Comparison of ENCODE assay signal across 8 cellular contexts in the genomic region with DNA sequence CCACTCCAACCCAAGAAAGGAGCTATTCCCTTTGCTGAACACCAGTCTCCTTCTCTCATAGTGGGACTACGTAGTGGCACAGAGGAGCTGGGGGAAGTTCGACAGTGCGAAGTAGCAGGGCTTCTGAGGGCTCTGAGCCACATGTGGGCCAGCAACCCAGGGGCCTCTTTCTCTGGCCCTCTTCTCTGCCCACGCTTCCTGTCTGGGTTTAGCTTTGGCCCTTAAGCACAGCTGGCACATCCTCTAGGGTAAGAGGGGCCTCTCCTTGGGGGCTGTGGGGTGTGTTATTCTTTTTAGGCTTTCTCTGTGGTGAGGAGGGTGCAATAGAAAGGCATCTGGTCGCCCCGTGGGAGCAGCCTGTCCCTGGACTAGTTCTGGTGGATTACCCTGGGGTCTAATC.
DNase-seq lines count a peak whose midpoint lies in the region; ATAC-seq and TF ChIP-seq lines count a peak whose summit lies in the region.
"Had no signal": no experiment of that assay in that cellular context is flagged by ENCODE, and none has a peak within 500 bp of the region (broad histone marks: within the 10 kb centered on the region; RNA-seq: fewer than 3 reads in every experiment).

No MANE protein-coding gene starts in this region.

- H3K9me3 Mint-ChIP-seq in immature natural killer cell (no peaks in the 10 kb centered on the region), glutamatergic neuron (ENCODE audit: unreplicated experiment) (no peaks in the 10 kb centered on the region)
- H3K9me3 Mint-ChIP-seq: dendritic cell treated with granulocyte-macrophage colony-stimulating factor and Interleukin-4, amounts not matched to agents 40 ng/mL and 50 ng/mL, for 4 days had no signal

- no peaks in the 10 kb centered on the region for H3K9me3 ChIP-seq in MG63

- H3K4me3 Mint-ChIP-seq in immature natural killer cell = peak overlapping the region; percentile 14 to 58 (median 55)
- H3K4me3 Mint-ChIP-seq in glutamatergic neuron (ENCODE audit: unreplicated experiment) = no peak overlapping the region
- H3K4me3 Mint-ChIP-seq: dendritic cell treated with granulocyte-macrophage colony-stimulating factor and Interleukin-4, amounts not matched to agents 40 ng/mL and 50 ng/mL, for 4 days had no signal

- peaks cover 33 to 40% of the 10 kb centered on the region in 2 donors for H3K4me1 Mint-ChIP-seq in immature natural killer cell
- H3K4me1 Mint-ChIP-seq in glutamatergic neuron (ENCODE audit: low read depth, unreplicated experiment) = no peaks in the 10 kb centered on the region

- H3K36me3 Mint-ChIP-seq in immature natural killer cell (no peaks in the 10 kb centered on the region), glutamatergic neuron (ENCODE audit: unreplicated experiment) (no peaks in the 10 kb centered on the region)

- peak; percentile 70 for ATAC-seq in GM18508 (IDR thresholded peaks at IDR 0.05; ENCODE audit: insufficient read depth, unreplicated experiment)
- ATAC-seq in HG03342 (IDR thresholded peaks at IDR 0.05; ENCODE audit: unreplicated experiment) = peak; percentile 56
- no peak for ATAC-seq in left lobe of liver

- TF ChIP-seq CTCF in GM20000 (IDR thresholded peaks at IDR 0.05; ENCODE audit: extremely low read depth, missing control alignments) (no peak), glutamatergic neuron (IDR thresholded peaks at IDR 0.05; ENCODE audit: partially characterized antibody, unreplicated experiment) (no peak)

- H3K27ac Mint-ChIP-seq in immature natural killer cell = peak overlapping the region; percentile 43 to 91 (median 86)
- no peak overlapping the region for H3K27ac Mint-ChIP-seq in glutamatergic neuron (ENCODE audit: unreplicated experiment)
- H3K27ac Mint-ChIP-seq: dendritic cell treated with granulocyte-macrophage colony-stimulating factor and Interleukin-4, amounts not matched to agents 40 ng/mL and 50 ng/mL, for 4 days had no signal

- H3K27me3 Mint-ChIP-seq in immature natural killer cell (ENCODE audit: low read depth in 3 of 3) (peaks cover 0 to 3% (median 0%) of the 10 kb centered on the region in 3 donors), glutamatergic neuron (ENCODE audit: unreplicated experiment) (no peaks in the 10 kb centered on the region)

- no peaks in the 10 kb centered on the region for H3K36me3 ChIP-seq in MG63

- H3K4me3 ChIP-seq in MG63 = no peak overlapping the region

- H3K27me3 ChIP-seq in MG63 = no peaks in the 10 kb centered on the region

- peak; percentile 5 for DNase-seq in GM20000 (ENCODE audit: low spot score)
- DNase-seq in immature natural killer cell = peak in 2 of 3 donors; percentile 11 to 14
- no peak for DNase-seq in glutamatergic neuron
- DNase-seq in left lobe of liver (ENCODE audit: low spot score) = no peak
- no peak for DNase-seq in MG63

Comparison
In these comparisons a context has a peak if more than half of its experiments do, and no peak if none do; other contexts are left out.
1. DNase-seq: peak in GM20000 (single experiment) and immature natural killer cell (2 of 3); none in glutamatergic neuron (single experiment), left lobe of liver (single experiment) and MG63 (single experiment).